ENCODE assay signal across 14 cellular contexts in genomic region chr2:25337276-25337675, GRCh38. TPM values are rescaled to one million over a fixed set of nuclear protein-coding genes. Genes with fewer than 3 reads are reported as not detected.
DNase-seq lines count a peak whose midpoint lies in the region; ATAC-seq, FAIRE-seq and TF ChIP-seq lines count a peak whose summit lies in the region.
"Had no signal": no experiment of that assay in that cellular context is flagged by ENCODE, and none has a peak within 500 bp of the region (broad histone marks: within the 10 kb centered on the region; RNA-seq: fewer than 3 reads in every experiment).

No MANE protein-coding gene starts in this region.

- peak; percentile 35 for DNase-seq in stimulated activated CD4-positive, alpha-beta T cell treated with anti-CD3 and anti-CD28 coated beads, Interleukin-1b, Interleukin-23, amount 100 ng/mL, for 48 hours
- no peak for DNase-seq in stimulated activated CD4-positive, alpha-beta T cell treated with anti-CD3 and anti-CD28 coated beads, Interleukin-2, amount 100 ng/mL, for 24 hours
- DNase-seq in WTC11 (ENCODE audit: low spot score) = no peak
- no peak for DNase-seq in foreskin keratinocyte
- DNase-seq in type B pancreatic cell (ENCODE audit: extremely low spot score, unreplicated experiment) = no peak
- DNase-seq in NCI-H1092 treated with DMSO at 0.1 percent for 48 hours (lab: John Stamatoyannopoulos, UW) = no peak
- no peak for DNase-seq in DMS79 treated with DMSO at 0.1 percent for 48 hours (lab: John Stamatoyannopoulos, UW)
- no peak for DNase-seq in H54 (ENCODE audit: insufficient read length, low spot score)
- DNase-seq: Kasumi-1; mesenchymal stem cell; NCI-H2029; stimulated activated CD8-positive, alpha-beta memory T cell treated with anti-CD3 and anti-CD28 coated beads, Interleukin-4, amount 100 ng/mL, for 48 hours; T1000 had no signal

- TF ChIP-seq POLR2A in H54 (IDR thresholded peaks at IDR 0.05; ENCODE audit: low read depth, low read length) = no peak

- H3K27ac Mint-ChIP-seq in WTC11 (peak overlapping the region; percentile 36; the same call in 1 of the 2 replicates), type B pancreatic cell (peak overlapping the region; percentile 73)

- H3K27ac ChIP-seq in foreskin keratinocyte = no peak overlapping the region
- H3K27ac ChIP-seq: parathyroid adenoma had no signal

- no peaks in the 10 kb centered on the region for H3K36me3 Mint-ChIP-seq in WTC11
- no peaks in the 10 kb centered on the region for H3K36me3 Mint-ChIP-seq in type B pancreatic cell

- no peaks in the 10 kb centered on the region for H3K27me3 Mint-ChIP-seq in WTC11 (ENCODE audit: low read depth)
- no peaks in the 10 kb centered on the region for H3K27me3 Mint-ChIP-seq in type B pancreatic cell

- ATAC-seq in WTC11 (no peak), foreskin keratinocyte (no peak)

- CTCF ChIA-PET in WTC11 (lab: Charles Lee) = interaction anchor here (0.7 to 8.8 kb wide), 7 partner anchors 22 to 108 kb away, joined by 3 to 74 read pairs (median 8); no protein-coding TSS in a partner anchor

- POLR2A ChIA-PET in WTC11 (lab: Charles Lee) = interaction anchor here (0.9 to 1.8 kb wide), 2 partner anchors 11 to 22 kb away, joined by 3 to 7 read pairs; no protein-coding TSS in a partner anchor

- no peak for FAIRE-seq in H54 (lab: Jason Lieb, UNC)

- H3K4me3 Mint-ChIP-seq in WTC11 = no peak overlapping the region
- H3K4me3 Mint-ChIP-seq in type B pancreatic cell = peak overlapping the region; percentile 59

- no peaks in the 10 kb centered on the region for H3K27me3 ChIP-seq in foreskin keratinocyte

- H3K9me3 Mint-ChIP-seq in WTC11 = no peaks in the 10 kb centered on the region
- H3K9me3 Mint-ChIP-seq in type B pancreatic cell = no peaks in the 10 kb centered on the region

- TF ChIP-seq CTCF in WTC11 (IDR thresholded peaks at IDR 0.05) = no peak
- TF ChIP-seq CTCF in foreskin keratinocyte (conservative IDR thresholded peaks at IDR 0.05) = peak; percentile 52
- TF ChIP-seq CTCF in type B pancreatic cell (conservative IDR thresholded peaks at IDR 0.05) = no peak

- no peaks in the 10 kb centered on the region for H3K4me1 ChIP-seq in foreskin keratinocyte
- H3K4me1 ChIP-seq: parathyroid adenoma had no signal

- peaks cover 67% of the 10 kb centered on the region for H3K4me1 Mint-ChIP-seq in WTC11
- H3K4me1 Mint-ChIP-seq in type B pancreatic cell (ENCODE audit: unreplicated experiment) = peaks cover 35% of the 10 kb centered on the region

TF ChIP-seq in WTC11, 78 proteins besides CTCF, POLR2A, EP300 and RAD21:
- TF ChIP-seq STAT6 (CRISPR knock-in tag; conservative IDR thresholded peaks at IDR 0.05; ENCODE audit: low read depth) (no peak), AR (CRISPR knock-in tag; IDR thresholded peaks at IDR 0.05) (no peak), RELA (CRISPR knock-in tag; IDR thresholded peaks at IDR 0.05; ENCODE audit: borderline replicate concordance) (no peak), ZNF281 (CRISPR knock-in tag; IDR thresholded peaks at IDR 0.05) (no peak)
TF ChIP-seq in WTC11: peak in this region for 0.

RNA-seq across cellular contexts. Expression of gene DNMT3A, which starts 4.4 kb away (rescaled TPM):
- total RNA-seq in WTC11 (2021) = 154 to 162 TPM (median 154 TPM) in 3 replicates
- 6.6 and 8.0 TPM in 2 replicates for total RNA-seq in foreskin keratinocyte
- polyA plus RNA-seq in foreskin keratinocyte = 3.0 and 3.2 TPM in 2 replicates
- total RNA-seq in type B pancreatic cell (ENCODE audit: low replicate concordance) = 97.6 and 139 TPM in 2 replicates

Comparison
In these comparisons a context has a peak if more than half of its experiments do, and no peak if none do; other contexts are left out.
1. RNA of gene DNMT3A, which starts 4.4 kb away (total RNA-seq): 154 to 162 TPM in WTC11 and 97.6 to 139 TPM in type B pancreatic cell; 6.6 to 8.0 TPM in foreskin keratinocyte; every median in the first group is over 10 times any median in the second.